Comparison of ENCODE assay signal across 1 cellular context in the genomic region with DNA sequence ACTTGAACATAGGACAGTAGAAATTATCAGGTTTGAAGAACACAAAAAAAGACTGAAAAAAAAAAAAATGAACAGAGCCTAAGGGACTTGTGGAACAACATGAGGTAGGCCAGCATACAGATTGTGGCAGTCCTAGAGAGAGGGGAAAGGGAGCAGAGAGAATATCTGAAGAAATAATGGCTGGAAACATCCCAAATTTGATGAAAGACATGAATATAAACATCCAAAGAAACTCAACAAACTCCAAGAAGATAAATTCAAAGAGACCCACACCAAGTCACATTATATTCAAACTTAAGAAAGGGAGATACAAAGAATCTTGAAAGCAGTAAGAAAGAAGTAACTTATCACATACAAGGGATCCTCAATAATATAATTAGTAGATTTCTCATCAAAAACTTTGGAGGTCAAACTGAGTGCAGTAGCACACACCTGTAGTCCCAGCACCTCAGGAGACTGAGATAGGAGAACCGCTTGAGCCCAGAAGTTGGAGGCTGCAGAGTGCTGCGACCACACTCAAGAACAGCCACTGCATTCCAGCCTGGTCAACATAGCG.
A peak's percentile ranks its signal among the peaks of the same experiment; 100 is the strongest.
TF ChIP-seq lines count a peak whose summit lies in the region.

No MANE protein-coding gene starts in this region.

TF ChIP-seq in HEK293, 187 proteins besides CTCF, POLR2A, EP300 and RAD21 (continued from another document):
- TF ChIP-seq ZBTB44 (tag by site-specific recombination; IDR thresholded peaks at IDR 0.05) (no peak), ZSCAN5A (tag by site-specific recombination; IDR thresholded peaks at IDR 0.05) (no peak), ZNF558 (tag by site-specific recombination; IDR thresholded peaks at IDR 0.05) (peak; percentile 99), ZNF416 (tag by site-specific recombination; IDR thresholded peaks at IDR 0.05) (no peak), ZNF791 (tag by site-specific recombination; IDR thresholded peaks at IDR 0.05) (peak; percentile 94), TRIM28 (IDR thresholded peaks at IDR 0.05; ENCODE audit: borderline replicate concordance, low read length) (peak; percentile 71; the same call in 1 of the 2 replicates), ZNF341 (tag by site-specific recombination; IDR thresholded peaks at IDR 0.05; ENCODE audit: low read depth) (no peak), YY2 (tag by site-specific recombination; IDR thresholded peaks at IDR 0.05) (no peak), ZNF624 (tag by site-specific recombination; IDR thresholded peaks at IDR 0.05) (no peak), ZNF211 (tag by site-specific recombination; IDR thresholded peaks at IDR 0.05; ENCODE audit: low read depth) (no peak), ZFP37 (tag by site-specific recombination; IDR thresholded peaks at IDR 0.05) (no peak)
- TF ChIP-seq, protein P1, sequence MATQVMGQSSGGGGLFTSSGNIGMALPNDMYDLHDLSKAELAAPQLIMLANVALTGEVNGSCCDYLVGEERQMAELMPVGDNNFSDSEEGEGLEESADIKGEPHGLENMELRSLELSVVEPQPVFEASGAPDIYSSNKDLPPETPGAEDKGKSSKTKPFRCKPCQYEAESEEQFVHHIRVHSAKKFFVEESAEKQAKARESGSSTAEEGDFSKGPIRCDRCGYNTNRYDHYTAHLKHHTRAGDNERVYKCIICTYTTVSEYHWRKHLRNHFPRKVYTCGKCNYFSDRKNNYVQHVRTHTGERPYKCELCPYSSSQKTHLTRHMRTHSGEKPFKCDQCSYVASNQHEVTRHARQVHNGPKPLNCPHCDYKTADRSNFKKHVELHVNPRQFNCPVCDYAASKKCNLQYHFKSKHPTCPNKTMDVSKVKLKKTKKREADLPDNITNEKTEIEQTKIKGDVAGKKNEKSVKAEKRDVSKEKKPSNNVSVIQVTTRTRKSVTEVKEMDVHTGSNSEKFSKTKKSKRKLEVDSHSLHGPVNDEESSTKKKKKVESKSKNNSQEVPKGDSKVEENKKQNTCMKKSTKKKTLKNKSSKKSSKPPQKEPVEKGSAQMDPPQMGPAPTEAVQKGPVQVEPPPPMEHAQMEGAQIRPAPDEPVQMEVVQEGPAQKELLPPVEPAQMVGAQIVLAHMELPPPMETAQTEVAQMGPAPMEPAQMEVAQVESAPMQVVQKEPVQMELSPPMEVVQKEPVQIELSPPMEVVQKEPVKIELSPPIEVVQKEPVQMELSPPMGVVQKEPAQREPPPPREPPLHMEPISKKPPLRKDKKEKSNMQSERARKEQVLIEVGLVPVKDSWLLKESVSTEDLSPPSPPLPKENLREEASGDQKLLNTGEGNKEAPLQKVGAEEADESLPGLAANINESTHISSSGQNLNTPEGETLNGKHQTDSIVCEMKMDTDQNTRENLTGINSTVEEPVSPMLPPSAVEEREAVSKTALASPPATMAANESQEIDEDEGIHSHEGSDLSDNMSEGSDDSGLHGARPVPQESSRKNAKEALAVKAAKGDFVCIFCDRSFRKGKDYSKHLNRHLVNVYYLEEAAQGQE (tag by site-specific recombination; IDR thresholded peaks at IDR 0.05): no peak
- TF ChIP-seq, protein P2, sequence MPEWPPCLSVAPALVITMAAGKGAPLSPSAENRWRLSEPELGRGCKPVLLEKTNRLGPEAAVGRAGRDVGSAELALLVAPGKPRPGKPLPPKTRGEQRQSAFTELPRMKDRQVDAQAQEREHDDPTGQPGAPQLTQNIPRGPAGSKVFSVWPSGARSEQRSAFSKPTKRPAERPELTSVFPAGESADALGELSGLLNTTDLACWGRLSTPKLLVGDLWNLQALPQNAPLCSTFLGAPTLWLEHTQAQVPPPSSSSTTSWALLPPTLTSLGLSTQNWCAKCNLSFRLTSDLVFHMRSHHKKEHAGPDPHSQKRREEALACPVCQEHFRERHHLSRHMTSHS (tag by site-specific recombination; IDR thresholded peaks at IDR 0.05): no peak
- TF ChIP-seq, protein P3, sequence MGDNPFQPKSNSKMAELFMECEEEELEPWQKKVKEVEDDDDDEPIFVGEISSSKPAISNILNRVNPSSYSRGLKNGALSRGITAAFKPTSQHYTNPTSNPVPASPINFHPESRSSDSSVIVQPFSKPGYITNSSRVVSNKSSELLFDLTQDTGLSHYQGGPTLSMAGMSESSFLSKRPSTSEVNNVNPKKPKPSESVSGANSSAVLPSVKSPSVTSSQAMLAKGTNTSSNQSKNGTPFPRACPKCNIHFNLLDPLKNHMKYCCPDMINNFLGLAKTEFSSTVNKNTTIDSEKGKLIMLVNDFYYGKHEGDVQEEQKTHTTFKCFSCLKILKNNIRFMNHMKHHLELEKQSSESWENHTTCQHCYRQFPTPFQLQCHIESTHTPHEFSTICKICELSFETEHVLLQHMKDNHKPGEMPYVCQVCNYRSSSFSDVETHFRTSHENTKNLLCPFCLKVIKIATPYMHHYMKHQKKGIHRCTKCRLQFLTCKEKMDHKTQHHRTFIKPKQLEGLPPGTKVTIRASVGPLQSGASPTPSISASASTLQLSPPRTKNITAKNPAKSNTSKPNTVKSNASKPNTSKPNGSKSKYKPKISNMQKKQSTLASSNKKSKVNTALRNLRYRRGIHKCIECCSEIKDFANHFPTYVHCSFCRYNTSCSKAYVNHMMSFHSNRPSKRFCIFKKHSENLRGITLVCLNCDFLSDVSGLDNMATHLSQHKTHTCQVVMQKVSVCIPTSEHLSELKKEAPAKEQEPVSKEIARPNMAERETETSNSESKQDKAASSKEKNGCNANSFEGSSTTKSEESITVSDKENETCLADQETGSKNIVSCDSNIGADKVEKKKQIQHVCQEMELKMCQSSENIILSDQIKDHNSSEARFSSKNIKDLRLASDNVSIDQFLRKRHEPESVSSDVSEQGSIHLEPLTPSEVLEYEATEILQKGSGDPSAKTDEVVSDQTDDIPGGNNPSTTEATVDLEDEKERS (tag by site-specific recombination; IDR thresholded peaks at IDR 0.05): no peak
